In the genomic region with DNA sequence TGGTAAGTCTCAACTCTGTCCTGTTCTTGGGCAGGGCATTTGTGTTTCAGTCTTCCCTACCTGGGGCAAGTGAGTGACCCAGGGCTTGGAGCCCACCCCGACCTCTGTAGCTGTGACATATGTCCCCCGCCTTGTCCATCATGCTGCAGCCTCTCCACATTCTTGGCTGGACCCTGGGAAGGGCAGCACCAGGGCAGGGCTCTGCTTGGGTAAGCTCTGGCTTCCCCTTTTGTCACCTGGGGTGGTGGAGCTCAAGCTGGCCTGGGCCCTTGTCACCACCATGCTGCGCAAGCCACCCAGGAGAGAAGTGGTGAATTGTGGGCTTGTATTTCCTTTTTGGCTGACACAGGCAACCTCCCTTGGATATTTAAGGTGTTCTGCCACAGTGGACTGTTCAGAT, we compare ENCODE assay signal across 30 cellular contexts. TPM values are rescaled to one million over a fixed set of nuclear protein-coding genes. Genes with fewer than 3 reads are reported as not detected.
"Had no signal": no experiment of that assay in that cellular context is flagged by ENCODE, and none has a peak within 500 bp of the region (broad histone marks: within the 10 kb centered on the region; RNA-seq: fewer than 3 reads in every experiment).

No MANE protein-coding gene starts in this region.

- H3K27ac Mint-ChIP-seq: activated B cell treated with CpG ODN at 0.5 μM for 24 hours; activated CD4-positive, alpha-beta T cell treated with anti-CD3 and anti-CD28 coated beads for 36 hours; activated naive CD8-positive, alpha-beta T cell; activated T-helper 2 cell treated with anti-CD3 and anti-CD28 coated beads, Interferon-gamma antibody, Interleukin-2, Interleukin-4, amounts not matched to agents 10 μg/mL and 5 μg/mL and 100 μg/mL, durations not matched to agents 14 hours and 24 hours and 36 hours; effector memory CD8-positive, alpha-beta T cell; stimulated activated naive CD8-positive, alpha-beta T cell treated with anti-CD3 and anti-CD28 coated beads, Interleukin-15, Interleukin-2, amounts not matched to agents 100 ng/mL and 50 ng/mL, for 24 hours; T-cell; T-helper 2 cell treated with Interferon-gamma antibody and Interleukin-4, amounts not matched to agents 5 μg/mL and 100 μg/mL, for 36 hours had no signal

- H3K27ac ChIP-seq: adrenal gland, ascending aorta, brain microvascular endothelial cell, dorsolateral prefrontal cortex, esophagus muscularis mucosa, hepatocyte, ovary, prostate gland, thyroid gland had no signal

- H3K79me2 ChIP-seq: hepatocyte had no signal

- H3K27me3 ChIP-seq: adrenal gland, ascending aorta, brain microvascular endothelial cell, dorsolateral prefrontal cortex, esophagus muscularis mucosa, hepatocyte, ovary, thyroid gland had no signal

- H3K9me3 ChIP-seq: adrenal gland, ascending aorta, esophagus muscularis mucosa, mucosa of descending colon, ovary, prostate gland, thyroid gland had no signal

- H3K36me3 ChIP-seq: adrenal gland, ascending aorta, brain microvascular endothelial cell, esophagus muscularis mucosa, ovary, prostate gland, thyroid gland had no signal

- H3K4me3 ChIP-seq: adrenal gland, ascending aorta, dorsolateral prefrontal cortex, esophagus muscularis mucosa, hepatocyte, mucosa of descending colon, ovary, prostate gland, thyroid gland had no signal

- H3K36me3 Mint-ChIP-seq: activated naive CD8-positive, alpha-beta T cell; T-cell had no signal

- H2AFZ ChIP-seq: hepatocyte had no signal

- DNase-seq: activated B cell treated with CpG ODN at 0.5 μM for 24 hours; activated CD4-positive, alpha-beta T cell treated with anti-CD3 and anti-CD28 coated beads for 36 hours; activated CD4-positive, alpha-beta T cell treated with anti-CD3 and anti-CD28 coated beads, Interleukin-2, amount 50 U/mL, for 4 hours; activated CD8-positive, alpha-beta memory T cell treated with anti-CD3 and anti-CD28 coated beads for 24 hours; activated CD8-positive, alpha-beta memory T cell treated with anti-CD3 and anti-CD28 coated beads, Interleukin-2, amount 50 U/mL, for 48 hours; activated naive CD4-positive, alpha-beta T cell; activated T-cell treated with anti-CD3 and anti-CD28 coated beads, Interleukin-2, amount 50 U/mL, for 4 hours; adrenal gland; brain microvascular endothelial cell; central memory CD4-positive, alpha-beta T cell; dorsolateral prefrontal cortex; effector memory CD8-positive, alpha-beta T cell; glutamatergic neuron; mucosa of descending colon; ovary; stimulated activated CD4-positive, alpha-beta T cell treated with anti-CD3 and anti-CD28 coated beads, Interleukin-4, amount 100 ng/mL, for 1 hour; substantia nigra; T-cell; thyroid gland had no signal

- H3K9me3 Mint-ChIP-seq: activated B cell treated with CpG ODN at 0.5 μM for 24 hours; activated T-cell treated with anti-CD3 and anti-CD28 coated beads, Interleukin-2, amount 50 U/mL, for 4 hours; activated T-helper 2 cell treated with anti-CD3 and anti-CD28 coated beads, Interferon-gamma antibody, Interleukin-2, Interleukin-4, amounts not matched to agents 10 μg/mL and 5 μg/mL and 100 μg/mL, durations not matched to agents 14 hours and 24 hours and 36 hours; effector memory CD8-positive, alpha-beta T cell; stimulated activated naive CD8-positive, alpha-beta T cell treated with anti-CD3 and anti-CD28 coated beads, Interleukin-15, Interleukin-2, amounts not matched to agents 100 ng/mL and 50 ng/mL, for 24 hours; T-cell; T-helper 2 cell treated with Interferon-gamma antibody and Interleukin-4, amounts not matched to agents 5 μg/mL and 100 μg/mL, for 36 hours had no signal

- H3K4me2 ChIP-seq: hepatocyte had no signal

- FAIRE-seq: colon, frontal cortex, TTC549 had no signal

- H3K27me3 Mint-ChIP-seq: activated CD4-positive, alpha-beta T cell treated with anti-CD3 and anti-CD28 coated beads for 36 hours; activated naive CD8-positive, alpha-beta T cell had no signal

- H3K4me3 Mint-ChIP-seq: activated B cell treated with CpG ODN at 0.5 μM for 24 hours; activated CD4-positive, alpha-beta T cell treated with anti-CD3 and anti-CD28 coated beads for 36 hours; activated naive CD8-positive, alpha-beta T cell; activated T-cell treated with anti-CD3 and anti-CD28 coated beads, Interleukin-2, amount 50 U/mL, for 4 hours; effector memory CD8-positive, alpha-beta T cell; stimulated activated naive CD8-positive, alpha-beta T cell treated with anti-CD3 and anti-CD28 coated beads, Interleukin-15, Interleukin-2, amounts not matched to agents 100 ng/mL and 50 ng/mL, for 24 hours; T-cell; T-helper 2 cell treated with Interferon-gamma antibody and Interleukin-4, amounts not matched to agents 5 μg/mL and 100 μg/mL, for 36 hours had no signal

- ATAC-seq: activated CD4-positive, alpha-beta T cell treated with anti-CD3 and anti-CD28 coated beads for 36 hours; activated T-cell treated with anti-CD3 and anti-CD28 coated beads, Interleukin-2, amount 50 U/mL, for 4 hours; effector memory CD8-positive, alpha-beta T cell; mucosa of descending colon; T-cell had no signal

- H3K4me1 ChIP-seq: adrenal gland, prostate gland, thyroid gland had no signal

RNA-seq across cellular contexts. Expression of a gene that starts 29.3 kb away (rescaled TPM):
- total RNA-seq: activated B cell treated with CpG ODN at 0.5 μM for 24 hours; activated CD4-positive, alpha-beta T cell treated with anti-CD3 and anti-CD28 coated beads for 36 hours; activated T-cell treated with anti-CD3 and anti-CD28 coated beads, Interleukin-2, amount 50 U/mL, for 4 hours; activated T-helper 2 cell treated with anti-CD3 and anti-CD28 coated beads, Interferon-gamma antibody, Interleukin-2, Interleukin-4, amounts not matched to agents 10 μg/mL and 5 μg/mL and 100 μg/mL, durations not matched to agents 14 hours and 24 hours and 36 hours; ascending aorta; T-cell had no signal
